ENCODE assay signal across 9 cellular contexts in the genomic region with DNA sequence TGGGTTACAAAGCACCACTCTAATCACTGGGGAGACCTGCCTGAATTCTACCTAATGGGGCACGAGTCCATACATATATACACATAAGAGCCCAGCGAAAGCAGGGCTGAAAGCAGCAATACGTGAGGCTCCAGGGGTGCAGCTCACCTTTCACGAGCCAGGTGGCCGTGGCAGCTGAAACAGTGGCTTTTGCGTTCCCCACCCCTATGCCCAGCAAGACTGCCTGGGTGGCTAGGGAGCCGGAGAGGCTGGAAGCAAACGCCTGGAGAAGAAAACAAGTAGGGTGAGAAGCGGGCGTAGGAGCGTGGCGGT. TPM values are rescaled to one million over a fixed set of nuclear protein-coding genes. Genes with fewer than 3 reads are reported as not detected.
DNase-seq lines count a peak whose midpoint lies in the region; ATAC-seq and TF ChIP-seq lines count a peak whose summit lies in the region.
"Had no signal": no experiment of that assay in that cellular context is flagged by ENCODE, and none has a peak within 500 bp of the region (broad histone marks: within the 10 kb centered on the region; RNA-seq: fewer than 3 reads in every experiment).

No MANE protein-coding gene starts in this region.

- in situ Hi-C loops in IMR-90 (cut with MboI; ENCODE audit: low sequenced_read_pairs): loop anchor here (5.0 to 25.0 kb wide), 3 partner anchors 63 to 370 kb away; a partner anchor contains a TSS

- H3K4me1 Mint-ChIP-seq in natural killer cell: peaks cover 32 to 38% of the 10 kb centered on the region in 2 donors

- no peaks in the 10 kb centered on the region for H4K20me1 ChIP-seq in IMR-90 (ENCODE audit: insufficient read depth, low read length)

- no peaks in the 10 kb centered on the region for H3K27me3 ChIP-seq in IMR-90 (ENCODE audit: control insufficient read depth, insufficient read depth, low read length)

- peak overlapping the region; percentile 99 for H3K4me2 ChIP-seq in IMR-90 (ENCODE audit: low read depth, low read length)

- H3K9me3 Mint-ChIP-seq in natural killer cell: no peaks in the 10 kb centered on the region

- H3K27me3 Mint-ChIP-seq in natural killer cell (ENCODE audit: low read depth in 2 of 2): no peaks in the 10 kb centered on the region

- H3K79me1 ChIP-seq in IMR-90 (ENCODE audit: low read depth in 1 of 2, low read length in 2 of 2): peaks cover 16 to 58% of the 10 kb centered on the region in 2 experiments

- 0% methylated on average over 3 of the region's 12 CpGs; no CpG with 5 or more reads in 1 of the 2 experiments for WGBS in IMR-90 (ENCODE audit: extremely low coverage in 2 of 2, insufficient read length in 1 of 2), 2 experiments

- no peak overlapping the region for H2BK20ac ChIP-seq in IMR-90 (ENCODE audit: low read depth, low read length)

- H3K9ac ChIP-seq in IMR-90 (ENCODE audit: low read depth, low read length): peak overlapping the region; percentile 97

- BruUV-seq in IMR-90 (replicated peaks; lab: Mats Ljungman, UMichigan): no TSS peak

- H3K27ac Mint-ChIP-seq in natural killer cell: peak overlapping the region; percentile 91 to 92

- peak overlapping the region; percentile 55 for H2BK120ac ChIP-seq in IMR-90 (ENCODE audit: low read depth, low read length)

- no peaks in the 10 kb centered on the region for H3K9me3 ChIP-seq in IMR-90 (ENCODE audit: control insufficient read depth, insufficient read depth, low read length)

- peaks cover 5% of the 10 kb centered on the region for H3K4me1 ChIP-seq in IMR-90 (ENCODE audit: control insufficient read depth, insufficient read depth, low read length)

- H3K4ac ChIP-seq in IMR-90 (ENCODE audit: low read depth, low read length): peak overlapping the region; percentile 98

- peak overlapping the region; percentile 95 for H3K14ac ChIP-seq in IMR-90 (replicated peaks; ENCODE audit: low read depth, low read length)

- peak overlapping the region; percentile 91 for H3K23ac ChIP-seq in IMR-90 (ENCODE audit: low read depth, low read length)

- H2AFZ ChIP-seq in IMR-90 (replicated peaks; ENCODE audit: low read length, poor library complexity): peak overlapping the region; percentile 95

- peak overlapping the region; percentile 99 for H2AK9ac ChIP-seq in IMR-90 (replicated peaks; ENCODE audit: low read depth, low read length, poor library complexity)

- peak overlapping the region; percentile 100 for H2AK5ac ChIP-seq in IMR-90 (ENCODE audit: low read depth, low read length)

- dilution Hi-C loops in IMR-90 (cut with HindIII; ENCODE audit: low sequenced_read_pairs, unreplicated experiment): no loop called here

- peak overlapping the region; percentile 83 for H4K5ac ChIP-seq in IMR-90 (ENCODE audit: low read depth, low read length)

- peak overlapping the region; percentile 91 to 94; a peak in 3 of 4 replicates for H4K8ac ChIP-seq in IMR-90 (ENCODE audit: low read depth in 2 of 2, low read length in 2 of 2)

- peak overlapping the region; percentile 90; the same call in 1 of the 2 replicates for H3K56ac ChIP-seq in IMR-90 (ENCODE audit: extremely low read depth, insufficient read depth, low read length)

- CTCF ChIA-PET in IMR-90 (lab: Yijun Ruan, JAX): no interaction called here

- H3K36me3 Mint-ChIP-seq in natural killer cell: no peaks in the 10 kb centered on the region

- H2BK5ac ChIP-seq in IMR-90 (ENCODE audit: low read depth, low read length, poor library complexity, severe bottlenecking): peak overlapping the region; percentile 86

- H2BK15ac ChIP-seq in IMR-90 (ENCODE audit: low read depth, low read length): no peak overlapping the region

- TF ChIP-seq CTCF in IMR-90 (conservative IDR thresholded peaks at IDR 0.05; ENCODE audit: low read depth, low read length) (no peak), choroid plexus epithelial cell (conservative IDR thresholded peaks at IDR 0.05; ENCODE audit: low read depth, low read length) (no peak), natural killer cell (IDR thresholded peaks at IDR 0.05) (no peak)

- peak overlapping the region; percentile 99 for H3K27ac ChIP-seq in IMR-90 (ENCODE audit: insufficient read depth, low read length)

- H3K36me3 ChIP-seq in IMR-90 (ENCODE audit: control insufficient read depth, insufficient read depth, low read length): peaks cover 14% of the 10 kb centered on the region

- ATAC-seq in GM18511 (IDR thresholded peaks at IDR 0.05; ENCODE audit: unreplicated experiment) (peak; percentile 6), IMR-90 (ENCODE audit: low read depth) (no peak), natural killer cell (no peak), HG02610 (IDR thresholded peaks at IDR 0.05; ENCODE audit: unreplicated experiment) (no peak), HG03442 (IDR thresholded peaks at IDR 0.05; ENCODE audit: unreplicated experiment) (no peak)

- no peak for DNase-seq in IMR-90
- no peak for DNase-seq in choroid plexus epithelial cell (ENCODE audit: low read depth)
- DNase-seq in natural killer cell: no peak
- DNase-seq in stimulated activated CD4-positive, alpha-beta T cell treated with anti-CD3 and anti-CD28 coated beads, Interleukin-4, amount 100 ng/mL, for 4 hours: no peak
- DNase-seq in NCI-H2107 (lab: John Stamatoyannopoulos, UW): no peak

- peak overlapping the region; percentile 55; the same call in 1 of the 2 replicates for H3K18ac ChIP-seq in IMR-90 (ENCODE audit: low read depth, low read length)

- intact Hi-C loops in IMR-90 (cut with micrococcal nuclease) (loop anchor here (10.0 kb wide), 1 partner anchor 63 kb away; a partner anchor contains a TSS), natural killer cell (cut with micrococcal nuclease) (loop anchor here (5.0 kb wide), 1 partner anchor 365 kb away; a partner anchor contains a TSS)

- peak overlapping the region; percentile 87 for H3K4me3 Mint-ChIP-seq in natural killer cell

- H4K91ac ChIP-seq in IMR-90 (ENCODE audit: insufficient read depth, low read depth, low read length): peak overlapping the region; percentile 94

- H3K9me1 ChIP-seq in IMR-90 (ENCODE audit: insufficient read depth, low read length): peaks cover 5% of the 10 kb centered on the region; the same call in 1 of the 2 replicates

- peak overlapping the region; percentile 94 for H3K4me3 ChIP-seq in IMR-90 (ENCODE audit: insufficient read depth, low read depth, low read length)
- H3K4me3 ChIP-seq in choroid plexus epithelial cell (ENCODE audit: low read depth, low read length): peak overlapping the region; percentile 97

- no peak for TF ChIP-seq RAD21 in IMR-90 (IDR thresholded peaks at IDR 0.05; ENCODE audit: low read length)

- TF ChIP-seq POLR2A in IMR-90 (IDR thresholded peaks at IDR 0.05; ENCODE audit: low read depth, low read length): no peak

- POLR2A ChIA-PET in IMR-90 (lab: Charles Lee; ENCODE audit: unreplicated experiment): interaction anchor here (0.6 to 1.6 kb wide), 3 partner anchors 9 to 227 kb away, joined by 5 read pairs; no protein-coding TSS in a partner anchor

TF ChIP-seq in IMR-90, 13 proteins besides CTCF, POLR2A, EP300 and RAD21 (continues in another document):
- TF ChIP-seq RFX5 (IDR thresholded peaks at IDR 0.05; ENCODE audit: low read depth, low read length) (no peak), MAZ (IDR thresholded peaks at IDR 0.05; ENCODE audit: borderline replicate concordance, low read depth, low read length) (no peak), BHLHE40 (IDR thresholded peaks at IDR 0.05; ENCODE audit: low read depth, low read length) (no peak), CEBPB (IDR thresholded peaks at IDR 0.05; ENCODE audit: low read depth, low read length) (no peak), FOS (IDR thresholded peaks at IDR 0.05; ENCODE audit: low read depth, low read length) (no peak)
- TF ChIP-seq, protein P1, sequence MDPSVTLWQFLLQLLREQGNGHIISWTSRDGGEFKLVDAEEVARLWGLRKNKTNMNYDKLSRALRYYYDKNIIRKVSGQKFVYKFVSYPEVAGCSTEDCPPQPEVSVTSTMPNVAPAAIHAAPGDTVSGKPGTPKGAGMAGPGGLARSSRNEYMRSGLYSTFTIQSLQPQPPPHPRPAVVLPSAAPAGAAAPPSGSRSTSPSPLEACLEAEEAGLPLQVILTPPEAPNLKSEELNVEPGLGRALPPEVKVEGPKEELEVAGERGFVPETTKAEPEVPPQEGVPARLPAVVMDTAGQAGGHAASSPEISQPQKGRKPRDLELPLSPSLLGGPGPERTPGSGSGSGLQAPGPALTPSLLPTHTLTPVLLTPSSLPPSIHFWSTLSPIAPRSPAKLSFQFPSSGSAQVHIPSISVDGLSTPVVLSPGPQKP (IDR thresholded peaks at IDR 0.05; ENCODE audit: borderline replicate concordance, low read depth, low read length): no peak
- TF ChIP-seq, protein P2, sequence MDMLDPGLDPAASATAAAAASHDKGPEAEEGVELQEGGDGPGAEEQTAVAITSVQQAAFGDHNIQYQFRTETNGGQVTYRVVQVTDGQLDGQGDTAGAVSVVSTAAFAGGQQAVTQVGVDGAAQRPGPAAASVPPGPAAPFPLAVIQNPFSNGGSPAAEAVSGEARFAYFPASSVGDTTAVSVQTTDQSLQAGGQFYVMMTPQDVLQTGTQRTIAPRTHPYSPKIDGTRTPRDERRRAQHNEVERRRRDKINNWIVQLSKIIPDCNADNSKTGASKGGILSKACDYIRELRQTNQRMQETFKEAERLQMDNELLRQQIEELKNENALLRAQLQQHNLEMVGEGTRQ (IDR thresholded peaks at IDR 0.05; ENCODE audit: low read depth, low read length): no peak

RNA-seq across cellular contexts. Expression of a gene that starts 0.6 kb away (rescaled TPM):
- total RNA-seq in IMR-90 (2012; rRNA removed): 22.2 and 22.9 TPM in 2 replicates
- polyA plus RNA-seq in IMR-90 (2012; rRNA removed): 63.6 and 65.0 TPM in 2 replicates
- 26.5 and 46.5 TPM in 2 replicates for polyA plus RNA-seq in IMR-90 (2012; cell fraction: cytosol; rRNA removed)
- 212 and 436 TPM in 2 replicates for polyA plus RNA-seq in IMR-90 (2012; cell fraction: nucleus; rRNA removed; ENCODE audit: low replicate concordance)
- total RNA-seq in natural killer cell: 10 to 100 TPM; 50.2 to 61.5 (median 51.9) TPM

RNA-seq across cellular contexts. Expression of a gene that starts 20.1 kb away (rescaled TPM):
- total RNA-seq in IMR-90 (2012; rRNA removed): not detected in 2 replicates
- polyA plus RNA-seq in IMR-90 (2012; rRNA removed): not detected in 2 replicates
- polyA plus RNA-seq in IMR-90 (2012; cell fraction: cytosol; rRNA removed): not detected in 2 replicates
- not detected in 2 replicates for polyA plus RNA-seq in IMR-90 (2012; cell fraction: nucleus; rRNA removed; ENCODE audit: low replicate concordance)
- total RNA-seq in natural killer cell: not detected
- total RNA-seq: SK-MEL-5 had no signal

RNA-seq across cellular contexts. Expression of a gene that starts 24.6 kb away (rescaled TPM):
- under 0.01 TPM in 1 of 2 replicates, not detected in the other for total RNA-seq in IMR-90 (2012; rRNA removed)
- 0.10 TPM in 1 of 2 replicates, not detected in the other for polyA plus RNA-seq in IMR-90 (2012; rRNA removed)
- 0.03 and 0.04 TPM in 2 replicates for polyA plus RNA-seq in IMR-90 (2012; cell fraction: cytosol; rRNA removed)
- polyA plus RNA-seq in IMR-90 (2012; cell fraction: nucleus; rRNA removed; ENCODE audit: low replicate concordance): 0.17 and 0.38 TPM in 2 replicates
- under 1 TPM in 2 of 3 donors, not detected in 1; 0.20 to 0.96 TPM for total RNA-seq in natural killer cell

RNA-seq across cellular contexts. Expression of a gene that starts 35.6 kb away (rescaled TPM):
- total RNA-seq in IMR-90 (2012; rRNA removed) (24.9 and 30.0 TPM in 2 replicates), natural killer cell (1 to 10 TPM in 1 of 3 donors, under 1 TPM in 2; 0.72 to 1.3 (median 0.78) TPM)
- 118 and 128 TPM in 2 replicates for polyA plus RNA-seq in IMR-90 (2012; rRNA removed)
- polyA plus RNA-seq in IMR-90 (2012; cell fraction: cytosol; rRNA removed): 115 and 151 TPM in 2 replicates
- 210 and 556 TPM in 2 replicates for polyA plus RNA-seq in IMR-90 (2012; cell fraction: nucleus; rRNA removed; ENCODE audit: low replicate concordance)

RNA-seq across cellular contexts. Expression of a gene that starts 48.3 kb away (rescaled TPM):
- 2.3 and 3.1 TPM in 2 replicates for total RNA-seq in IMR-90 (2012; rRNA removed)
- polyA plus RNA-seq in IMR-90 (2012; rRNA removed): 7.5 and 10.2 TPM in 2 replicates
- polyA plus RNA-seq in IMR-90 (2012; cell fraction: cytosol; rRNA removed): 9.2 and 11.1 TPM in 2 replicates
- polyA plus RNA-seq in IMR-90 (2012; cell fraction: nucleus; rRNA removed; ENCODE audit: low replicate concordance): 37.2 and 59.8 TPM in 2 replicates
- 10 to 100 TPM; 10.4 to 22.8 (median 16.6) TPM for total RNA-seq in natural killer cell
